In the genomic region with DNA sequence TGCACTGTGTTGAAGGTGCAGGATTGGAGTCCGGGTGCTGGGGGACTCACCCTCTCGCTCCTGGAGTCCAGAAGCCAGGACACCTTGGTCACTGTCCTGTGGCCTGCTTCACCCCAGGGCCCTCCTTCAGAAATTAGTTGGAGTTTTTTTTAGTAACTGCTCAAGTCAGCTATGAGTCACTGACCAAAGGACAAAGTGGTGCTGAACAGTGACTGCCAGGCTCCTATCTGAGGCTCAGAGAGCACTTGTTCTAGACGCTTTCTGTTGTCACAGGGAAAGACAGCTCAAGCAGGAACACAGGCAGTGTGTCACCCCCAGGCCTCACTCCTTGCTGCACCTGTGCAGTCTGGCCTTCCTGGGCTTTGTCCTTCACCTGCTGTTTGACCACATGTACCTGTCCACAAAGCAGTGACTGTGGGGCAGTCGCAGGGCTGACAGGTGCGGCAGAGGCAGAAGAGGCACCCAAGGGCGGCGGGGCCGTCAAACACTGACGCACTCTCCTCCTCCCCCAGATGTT, we compare ENCODE assay signal across 13 cellular contexts. TPM values are rescaled to one million over a fixed set of nuclear protein-coding genes. Genes with fewer than 3 reads are reported as not detected.
A peak's percentile ranks its signal among the peaks of the same experiment; 100 is the strongest.
DNase-seq lines count a peak whose midpoint lies in the region; ATAC-seq, FAIRE-seq and TF ChIP-seq lines count a peak whose summit lies in the region.
"Had no signal": no experiment of that assay in that cellular context is flagged by ENCODE, and none has a peak within 500 bp of the region (broad histone marks: within the 10 kb centered on the region; RNA-seq: fewer than 3 reads in every experiment).

No MANE protein-coding gene starts in this region.

- H3K36me3 ChIP-seq in K562 (ENCODE audit: control insufficient read depth, insufficient read depth, low read length) (peaks cover 51% of the 10 kb centered on the region; the same call in 2 of the 3 replicates), mucosa of descending colon (ENCODE audit: low read depth) (peaks cover 4% of the 10 kb centered on the region)

- no peak overlapping the region for H2AFZ ChIP-seq in K562 (ENCODE audit: low read depth, low read length)

- CTCF ChIA-PET in K562 (lab: Yijun Ruan, JAX; ENCODE audit: low intra/inter-chr PET ratio): no interaction called here

- peaks cover 14% of the 10 kb centered on the region for H3K79me2 ChIP-seq in K562 (ENCODE audit: control insufficient read depth, insufficient read depth, low read length)

- in situ Hi-C loops in Caki2 (cut with HindIII; ENCODE audit: low pct_unique_long_range_greater_than_20kb, low sequenced_read_pairs) (no loop called here), K562 (cut with MboI) (no loop called here)

- H3K4me3 ChIP-seq in K562 (no peak overlapping the region), mucosa of descending colon (no peak overlapping the region)
- H3K4me3 ChIP-seq: SK-N-MC had no signal

- no peak for TF ChIP-seq RAD21 in K562 (CRISPR knock-in tag; conservative IDR thresholded peaks at IDR 0.05 in 1 of 2, IDR thresholded peaks at IDR 0.05 in 1 of 2)

- TF ChIP-seq CTCF in K562 (IDR thresholded peaks at IDR 0.05 in 2 of 3, conservative IDR thresholded peaks at IDR 0.05 in 1 of 3; ENCODE audit: insufficient read depth in 2 of 3, low read depth in 1 of 3, low read length in 3 of 3): no peak
- no peak for TF ChIP-seq CTCF in mucosa of descending colon (IDR thresholded peaks at IDR 0.05)

- peak overlapping the region in 1 of 2 experiments; percentile 77; a peak in 2 of 4 replicates for H3K9ac ChIP-seq in K562 (ENCODE audit: insufficient read depth in 1 of 2, low read depth in 2 of 2, low read length in 2 of 2)

- FAIRE-seq in K562 (lab: Jason Lieb, UNC): peak; percentile 56
- FAIRE-seq: HTR-8/SVneo had no signal

- WGBS in K562 (ENCODE audit: insufficient coverage, low coverage, missing lambda C conversion rate): 50% methylated on average over 9 of the region's 9 CpGs

- H4K20me1 ChIP-seq in K562 (replicated peaks; ENCODE audit: control insufficient read depth, insufficient read depth, low read length): peaks cover 15% of the 10 kb centered on the region; the same call in 1 of the 2 replicates

- intact Hi-C loops in K562 (cut with micrococcal nuclease) (no loop called here), mucosa of descending colon (cut with DNase I, micrococcal nuclease) (no loop called here)

- no peaks in the 10 kb centered on the region for H3K9me1 ChIP-seq in K562 (ENCODE audit: control insufficient read depth, insufficient read depth, low read length)

- no peak overlapping the region for H3K4me2 ChIP-seq in K562 (ENCODE audit: insufficient read depth, low read length)

- ATAC-seq in K562 (no peak), mucosa of descending colon (peak; percentile 33), HG02763 (IDR thresholded peaks at IDR 0.05; ENCODE audit: unreplicated experiment) (no peak)

- no peaks in the 10 kb centered on the region for H3K9me3 ChIP-seq in K562 (replicated peaks; ENCODE audit: control insufficient read depth, insufficient read depth, low read depth, low read length)
- H3K9me3 ChIP-seq in mucosa of descending colon: no peaks in the 10 kb centered on the region

- H3K4me1 ChIP-seq in K562 (replicated peaks in 1 of 2; ENCODE audit: control insufficient read depth in 2 of 2, insufficient read depth in 2 of 2, low read length in 2 of 2) (peaks cover 21 to 61% of the 10 kb centered on the region in 2 experiments), mucosa of descending colon (ENCODE audit: low read depth) (peaks cover 16% of the 10 kb centered on the region)

- TF ChIP-seq POLR2A in K562 (conservative IDR thresholded peaks at IDR 0.05): no peak

- no peaks in the 10 kb centered on the region for H3K27me3 ChIP-seq in K562 (ENCODE audit: control insufficient read depth in 2 of 2, insufficient read depth in 2 of 2, low read length in 2 of 2)

- no peak for TF ChIP-seq EP300 in K562 (IDR thresholded peaks at IDR 0.05; ENCODE audit: low read length)

- peak; percentile 66 for DNase-seq in Caki2 (ENCODE audit: low read depth)
- DNase-seq in MV-4-11 (lab: John Stamatoyannopoulos, UW): peak; percentile 81
- peak in 1 of 4 experiments; percentile 49 for DNase-seq in K562 (ENCODE audit: extremely low read depth in 1 of 4, low spot score in 3 of 4)
- peak in 1 of 3 donors; percentile 42 for DNase-seq in mucosa of descending colon
- DNase-seq in Ammon's horn (ENCODE audit: low spot score): no peak
- no peak for DNase-seq in ecto neural progenitor cell (ENCODE audit: low spot score)
- no peak for DNase-seq in DMS153 (lab: John Stamatoyannopoulos, UW)
- DNase-seq: activated CD4-positive, alpha-beta T cell treated with anti-CD3 and anti-CD28 coated beads, Interleukin-2, amount 50 U/mL, for 48 hours; naive B cell; NCI-H2029 had no signal

- POLR2A ChIA-PET in K562 (lab: Yijun Ruan, JAX): interaction anchor here (0.7 to 1.9 kb wide), 4 partner anchors 43 to 85 kb away, joined by 3 to 10 read pairs (median 3); a partner anchor contains a TSS

- H3K27ac ChIP-seq in K562 (ENCODE audit: extremely low read depth, low read depth, low read length): peak overlapping the region; percentile 29; the same call in 2 of the 3 replicates
- H3K27ac ChIP-seq: SK-N-MC had no signal

- no TSS peak for BruUV-seq in K562 (replicated peaks; lab: Mats Ljungman, UMichigan)

RNA-seq across cellular contexts. Expression of a gene that starts 4.1 kb away (rescaled TPM):
- total RNA-seq in Caki2 (2014; rRNA removed; shearing (Covaris generic); ENCODE audit: low replicate concordance): 40.5 and 41.5 TPM in 2 replicates
- 44.9 and 197 TPM in 2 replicates for total RNA-seq in K562 (2011; cell fraction: chromatin; rRNA removed; ENCODE audit: low replicate concordance)
- total RNA-seq in K562 (2011; cell fraction: nucleolus; rRNA removed): 108 and 129 TPM in 2 replicates
- 63.6 and 65.2 TPM in 2 replicates for total RNA-seq in K562 (2011; cell fraction: nucleoplasm; rRNA removed)
- total RNA-seq in K562 (2014; rRNA removed): 33.2 and 39.0 TPM in 2 replicates
- 3.9 and 8.6 TPM in 2 replicates for total RNA-seq in K562 (2014; rRNA removed; fragmentation: Illumina TruSeq; extraction: Trizol)
- 18.9 and 20.9 TPM in 2 replicates for total RNA-seq in K562 (2015; rRNA removed; fragmentation: Illumina TruSeq; extraction: Trizol)
- total RNA-seq in K562 (2021): 51.2 and 52.5 TPM in 2 replicates
- 12.6 and 15.2 TPM in 2 replicates for polyA plus RNA-seq in K562 (2011; rRNA removed)
- 18.3 and 47.5 TPM in 2 replicates for polyA plus RNA-seq in K562 (2011; cell fraction: cytosol; rRNA removed)
- polyA plus RNA-seq in K562 (2011; cell fraction: nucleus; rRNA removed): 42.7 and 112 TPM in 2 replicates
- polyA plus RNA-seq in K562 (2012): 22.5 and 27.7 TPM in 2 replicates
- polyA plus RNA-seq in K562 (2014; fragmentation: Illumina TruSeq; extraction: Trizol): 7.6 and 25.3 TPM in 2 replicates
- under 1 TPM; 0.31 to 0.69 TPM for polyA plus RNA-seq in K562 (2014; fragmentation: Nextera tagmentation; extraction: Ambion mirVana)
- 38.6 and 42.4 TPM in 2 replicates for polyA plus RNA-seq in K562 (2014; rRNA removed)
- 4.7 and 7.0 TPM in 2 replicates for polyA minus RNA-seq in K562 (2011; rRNA and poly(A)+ RNA removed)
- polyA minus RNA-seq in K562 (2011; cell fraction: cytosol; rRNA and poly(A)+ RNA removed): 19.5 and 23.0 TPM in 2 replicates
- 58.6 and 62.1 TPM in 2 replicates for polyA minus RNA-seq in K562 (2011; cell fraction: nucleus; rRNA and poly(A)+ RNA removed)
- 10 to 100 TPM; 23.2 to 28.9 (median 25.0) TPM for total RNA-seq in mucosa of descending colon

RNA-seq across cellular contexts. Expression of a gene that starts 28.1 kb away (rescaled TPM):
- 0.37 and 1.6 TPM in 2 replicates for total RNA-seq in Caki2 (2014; rRNA removed; shearing (Covaris generic); ENCODE audit: low replicate concordance)
- 0.23 TPM in 1 of 2 replicates, not detected in the other for total RNA-seq in K562 (2011; cell fraction: chromatin; rRNA removed; ENCODE audit: low replicate concordance)
- 0.26 and 0.33 TPM in 2 replicates for total RNA-seq in K562 (2011; cell fraction: nucleolus; rRNA removed)
- 0.37 TPM in 1 of 2 replicates, not detected in the other for total RNA-seq in K562 (2011; cell fraction: nucleoplasm; rRNA removed)
- total RNA-seq in K562 (2014; rRNA removed): not detected in 2 replicates
- not detected in 2 replicates for total RNA-seq in K562 (2014; rRNA removed; fragmentation: Illumina TruSeq; extraction: Trizol)
- total RNA-seq in K562 (2015; rRNA removed; fragmentation: Illumina TruSeq; extraction: Trizol): not detected in 2 replicates
- total RNA-seq in K562 (2021): not detected in 2 replicates
- not detected in 2 replicates for polyA plus RNA-seq in K562 (2011; rRNA removed)
- not detected in 2 replicates for polyA plus RNA-seq in K562 (2011; cell fraction: cytosol; rRNA removed)
- polyA plus RNA-seq in K562 (2011; cell fraction: nucleus; rRNA removed): 0.14 TPM in 1 of 2 replicates, not detected in the other
- polyA plus RNA-seq in K562 (2012): 0.25 and 0.30 TPM in 2 replicates
- not detected in 2 replicates for polyA plus RNA-seq in K562 (2014; fragmentation: Illumina TruSeq; extraction: Trizol)
- polyA plus RNA-seq in K562 (2014; fragmentation: Nextera tagmentation; extraction: Ambion mirVana): not detected
- 0.08 TPM in 1 of 2 replicates, not detected in the other for polyA plus RNA-seq in K562 (2014; rRNA removed)
- not detected in 2 replicates for polyA minus RNA-seq in K562 (2011; rRNA and poly(A)+ RNA removed)
- not detected in 2 replicates for polyA minus RNA-seq in K562 (2011; cell fraction: cytosol; rRNA and poly(A)+ RNA removed)
- 0.13 TPM in 1 of 2 replicates, not detected in the other for polyA minus RNA-seq in K562 (2011; cell fraction: nucleus; rRNA and poly(A)+ RNA removed)
- total RNA-seq in mucosa of descending colon: 1 to 10 TPM; 1.6 to 4.0 (median 2.5) TPM

RNA-seq across cellular contexts. Expression of a gene that starts 43.6 kb away (rescaled TPM):
- 3,719 and 3,770 TPM in 2 replicates for total RNA-seq in Caki2 (2014; rRNA removed; shearing (Covaris generic); ENCODE audit: low replicate concordance)
- total RNA-seq in K562 (2011; cell fraction: chromatin; rRNA removed; ENCODE audit: low replicate concordance): 264 and 482 TPM in 2 replicates
- total RNA-seq in K562 (2011; cell fraction: nucleolus; rRNA removed): 393 and 500 TPM in 2 replicates
- total RNA-seq in K562 (2011; cell fraction: nucleoplasm; rRNA removed): 388 and 427 TPM in 2 replicates
- total RNA-seq in K562 (2014; rRNA removed): 1,572 and 2,328 TPM in 2 replicates
- total RNA-seq in K562 (2014; rRNA removed; fragmentation: Illumina TruSeq; extraction: Trizol): 512 and 566 TPM in 2 replicates
- 568 and 574 TPM in 2 replicates for total RNA-seq in K562 (2015; rRNA removed; fragmentation: Illumina TruSeq; extraction: Trizol)
- total RNA-seq in K562 (2021): 1,775 and 1,801 TPM in 2 replicates
- polyA plus RNA-seq in K562 (2011; rRNA removed): 224 and 602 TPM in 2 replicates
- polyA plus RNA-seq in K562 (2011; cell fraction: cytosol; rRNA removed): 901 and 1,415 TPM in 2 replicates
- polyA plus RNA-seq in K562 (2011; cell fraction: nucleus; rRNA removed): 1,206 and 1,333 TPM in 2 replicates
- polyA plus RNA-seq in K562 (2012): 1,311 and 3,206 TPM in 2 replicates
- polyA plus RNA-seq in K562 (2014; fragmentation: Illumina TruSeq; extraction: Trizol): 990 and 2,987 TPM in 2 replicates
- polyA plus RNA-seq in K562 (2014; fragmentation: Nextera tagmentation; extraction: Ambion mirVana): 100 to 1,000 TPM; 259 to 386 TPM
- polyA plus RNA-seq in K562 (2014; rRNA removed): 831 and 1,109 TPM in 2 replicates
- polyA minus RNA-seq in K562 (2011; rRNA and poly(A)+ RNA removed): 205 and 410 TPM in 2 replicates
- 580 and 1,178 TPM in 2 replicates for polyA minus RNA-seq in K562 (2011; cell fraction: cytosol; rRNA and poly(A)+ RNA removed)
- polyA minus RNA-seq in K562 (2011; cell fraction: nucleus; rRNA and poly(A)+ RNA removed): 230 and 388 TPM in 2 replicates
- total RNA-seq in mucosa of descending colon: 1,000 to 10,000 TPM; 1,922 to 4,060 (median 3,184) TPM

Comparison
In these comparisons a context has a peak if more than half of its experiments do, and no peak if none do; other contexts are left out.
1. DNase-seq: peak in Caki2 (single experiment) and MV-4-11 (single experiment); none in Ammon's horn (single experiment), ecto neural progenitor cell (single experiment) and DMS153 (single experiment).